Comparison of ENCODE assay signal across 16 cellular contexts in genomic region chr10:88226027-88226690, GRCh38.
"Had no signal": no experiment of that assay in that cellular context is flagged by ENCODE, and none has a peak within 500 bp of the region (broad histone marks: within the 10 kb centered on the region; RNA-seq: fewer than 3 reads in every experiment).

No MANE protein-coding gene starts in this region.

- H3K27me3 Mint-ChIP-seq: activated CD4-positive, alpha-beta memory T cell treated with anti-CD3 and anti-CD28 coated beads for 36 hours; central memory CD8-positive, alpha-beta T cell; stimulated activated naive CD8-positive, alpha-beta T cell treated with anti-CD3 and anti-CD28 coated beads, Interleukin-15, Interleukin-2, amounts not matched to agents 100 ng/mL and 50 ng/mL, for 24 hours had no signal

- H3K4me1 Mint-ChIP-seq: activated CD4-positive, alpha-beta T cell treated with anti-CD3 and anti-CD28 coated beads for 36 hours; activated CD8-positive, alpha-beta memory T cell treated with anti-CD3 and anti-CD28 coated beads, Interleukin-2, amount 10 ng/mL, durations not matched to agents 7 days and 5 days; central memory CD8-positive, alpha-beta T cell had no signal

- H3K27ac Mint-ChIP-seq: activated CD4-positive, alpha-beta memory T cell treated with anti-CD3 and anti-CD28 coated beads for 36 hours; activated CD4-positive, alpha-beta T cell treated with anti-CD3 and anti-CD28 coated beads for 36 hours; activated CD8-positive, alpha-beta memory T cell treated with anti-CD3 and anti-CD28 coated beads, Interleukin-2, amount 10 ng/mL, durations not matched to agents 7 days and 5 days; stimulated activated naive CD8-positive, alpha-beta T cell treated with anti-CD3 and anti-CD28 coated beads, Interleukin-15, Interleukin-2, amounts not matched to agents 100 ng/mL and 50 ng/mL, for 24 hours; T-helper 2 cell treated with Interferon-gamma antibody and Interleukin-4, amounts not matched to agents 5 μg/mL and 100 μg/mL, for 36 hours; WTC11 had no signal

- H3K4me3 Mint-ChIP-seq: activated CD4-positive, alpha-beta memory T cell treated with anti-CD3 and anti-CD28 coated beads for 36 hours; activated CD4-positive, alpha-beta T cell treated with anti-CD3 and anti-CD28 coated beads for 36 hours; activated CD8-positive, alpha-beta memory T cell treated with anti-CD3 and anti-CD28 coated beads, Interleukin-2, amount 10 ng/mL, durations not matched to agents 7 days and 5 days; central memory CD8-positive, alpha-beta T cell; stimulated activated naive CD8-positive, alpha-beta T cell treated with anti-CD3 and anti-CD28 coated beads, Interleukin-15, Interleukin-2, amounts not matched to agents 100 ng/mL and 50 ng/mL, for 24 hours; T-helper 2 cell treated with Interferon-gamma antibody and Interleukin-4, amounts not matched to agents 5 μg/mL and 100 μg/mL, for 36 hours; WTC11 had no signal

- ATAC-seq: activated CD4-positive, alpha-beta T cell treated with anti-CD3 and anti-CD28 coated beads for 36 hours; activated CD8-positive, alpha-beta memory T cell treated with anti-CD3 and anti-CD28 coated beads, Interleukin-2, amount 10 ng/mL, durations not matched to agents 7 days and 5 days; esophagus mucosa; gastroesophageal sphincter; WTC11 had no signal

- DNase-seq: activated CD4-positive, alpha-beta memory T cell treated with anti-CD3 and anti-CD28 coated beads for 36 hours; activated CD4-positive, alpha-beta T cell treated with anti-CD3 and anti-CD28 coated beads for 36 hours; activated CD8-positive, alpha-beta memory T cell treated with anti-CD3 and anti-CD28 coated beads, Interleukin-2, amount 10 ng/mL, durations not matched to agents 7 days and 5 days; activated naive CD4-positive, alpha-beta T cell; brain microvascular endothelial cell; colonic mucosa; midbrain; occipital lobe; posterior cingulate gyrus; trophoblast cell had no signal
